Comparison of ENCODE assay signal across 1 cellular context in the genomic region with DNA sequence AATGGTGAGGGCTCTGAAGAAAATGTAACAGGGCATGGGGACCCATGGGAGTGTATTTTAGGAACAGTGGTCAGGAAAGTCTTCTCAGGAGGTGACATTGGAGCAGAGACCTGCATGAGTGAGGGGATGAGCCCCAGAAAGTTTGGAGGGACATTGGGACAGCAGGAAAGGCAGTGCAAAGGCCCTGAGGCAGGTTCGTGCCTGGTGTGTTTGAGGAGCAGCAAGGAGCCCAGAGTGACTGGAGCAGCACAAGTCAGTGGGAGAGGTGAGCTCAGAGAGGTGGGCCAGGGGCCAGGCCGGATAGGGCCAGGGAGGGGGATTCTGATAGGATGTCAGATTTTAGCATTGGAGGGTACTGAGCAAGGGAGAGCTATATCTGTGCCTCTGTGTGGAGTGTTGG.
TF ChIP-seq lines count a peak whose summit lies in the region.

No MANE protein-coding gene starts in this region.

TF ChIP-seq in H1, 55 proteins besides CTCF, POLR2A, EP300 and RAD21:
- TF ChIP-seq POLR2AphosphoS5 (IDR thresholded peaks at IDR 0.05; ENCODE audit: low read depth, low read length) = no peak
- no peak for TF ChIP-seq BACH1 (IDR thresholded peaks at IDR 0.05; ENCODE audit: low read length)
- TF ChIP-seq KDM1A (IDR thresholded peaks at IDR 0.05; ENCODE audit: borderline replicate concordance, low read length) = peak; percentile 91; the same call in 1 of the 2 replicates
- no peak for TF ChIP-seq SRF (IDR thresholded peaks at IDR 0.05; ENCODE audit: low read depth, low read length)
- no peak for TF ChIP-seq GABPA (IDR thresholded peaks at IDR 0.05; ENCODE audit: borderline replicate concordance, insufficient read depth, low read length)
